Comparison of ENCODE assay signal across 8 cellular contexts in genomic region chr1:151254217-151255213, GRCh38. TPM values are rescaled to one million over a fixed set of nuclear protein-coding genes. Genes with fewer than 3 reads are reported as not detected.
DNase-seq lines count a peak whose midpoint lies in the region; ATAC-seq, FAIRE-seq and TF ChIP-seq lines count a peak whose summit lies in the region.

Gene PSMD4, plus strand, starts transcription at chr1:151254734. Its CDS starts 49 bp downstream, at chr1:151254783.

- H3K9ac ChIP-seq in OCI-LY3 (ENCODE audit: low read length) (peak within 1 kb of the TSS; percentile 80), endothelial cell of umbilical vein (replicated peaks; ENCODE audit: extremely low read depth, insufficient read depth, low read length) (peak within 1 kb of the TSS; percentile 95)

- H3K4me3 ChIP-seq in OCI-LY3 (ENCODE audit: low read length): peak within 1 kb of the TSS; percentile 90
- H3K4me3 ChIP-seq in endothelial cell of umbilical vein (replicated peaks in 1 of 3; ENCODE audit: insufficient read depth in 1 of 3, low read depth in 1 of 3, low read length in 3 of 3): peak within 1 kb of the TSS; percentile 82 to 96 (median 87)

- POLR2A ChIA-PET in endothelial cell of umbilical vein (lab: Charles Lee): interaction anchor here (0.7 to 1.3 kb wide), 3 partner anchors 146 to 159 kb away, joined by 3 to 6 read pairs (median 5); no protein-coding TSS in a partner anchor

- H3K27ac Mint-ChIP-seq in Calu3 (ENCODE audit: unreplicated experiment): peak within 1 kb of the TSS; percentile 100

- peak within 1 kb of the TSS; percentile 85 for H2AFZ ChIP-seq in OCI-LY3 (ENCODE audit: low read depth, low read length)
- H2AFZ ChIP-seq in endothelial cell of umbilical vein (ENCODE audit: low read depth, low read length): peak within 1 kb of the TSS; percentile 81

- peaks cover 10% of the 10 kb centered on the region for H3K36me3 ChIP-seq in OCI-LY3 (replicated peaks; ENCODE audit: low read depth, low read length)
- peaks cover 0 to 2% of the 10 kb centered on the region in 2 experiments for H3K36me3 ChIP-seq in endothelial cell of umbilical vein (ENCODE audit: control insufficient read depth in 2 of 2, extremely low read depth in 1 of 2, insufficient read depth in 2 of 2, low read length in 2 of 2)

- H3K27me3 Mint-ChIP-seq in Calu3 (ENCODE audit: unreplicated experiment): no peaks in the 10 kb centered on the region

- H3K4me2 ChIP-seq in OCI-LY3 (ENCODE audit: low read length) (peak within 1 kb of the TSS; percentile 78), endothelial cell of umbilical vein (ENCODE audit: insufficient read depth, low read length) (peak within 1 kb of the TSS; percentile 99)

- H3K27me3 ChIP-seq in OCI-LY3 (ENCODE audit: low read depth, low read length): no peaks in the 10 kb centered on the region
- H3K27me3 ChIP-seq in endothelial cell of umbilical vein (ENCODE audit: control insufficient read depth in 2 of 2, insufficient read depth in 2 of 2, low read length in 2 of 2): no peaks in the 10 kb centered on the region

- H3K9me3 ChIP-seq in OCI-LY3 (ENCODE audit: insufficient read depth, low read length): no peaks in the 10 kb centered on the region
- no peaks in the 10 kb centered on the region for H3K9me3 ChIP-seq in endothelial cell of umbilical vein (replicated peaks; ENCODE audit: control insufficient read depth, insufficient read depth, low read length)

- intact Hi-C loops in Calu3 (cut with micrococcal nuclease; ENCODE audit: unreplicated experiment) (loop anchor here (5.0 kb wide), 1 partner anchor 157 kb away; no protein-coding TSS in a partner anchor), endothelial cell of umbilical vein (cut with micrococcal nuclease) (loop anchor here (1.0 kb wide), 1 partner anchor 27 kb away; no protein-coding TSS in a partner anchor)

- DNase-seq in Calu3 (peak; percentile 97), HuH-7 (ENCODE audit: low spot score) (peak; percentile 93), endothelial cell of umbilical vein (ENCODE audit: low read depth, low spot score) (peak; percentile 98), midbrain (lab: John Stamatoyannopoulos, UW) (peak; percentile 97)
- DNase-seq in activated CD8-positive, alpha-beta memory T cell treated with anti-CD3 and anti-CD28 coated beads, Interleukin-2, amount 50 U/mL, for 48 hours: peak; percentile 93
- peak; percentile 85 for DNase-seq in stimulated activated CD8-positive, alpha-beta memory T cell treated with anti-CD3 and anti-CD28 coated beads, Interleukin-2, amount 100 ng/mL, for 1 hour (ENCODE audit: low read depth in 2 of 2)

- H3K4me1 Mint-ChIP-seq in Calu3 (ENCODE audit: low read depth, unreplicated experiment): peaks cover 8% of the 10 kb centered on the region

- peak; percentile 96 for TF ChIP-seq POLR2A in endothelial cell of umbilical vein (IDR thresholded peaks at IDR 0.05; ENCODE audit: low read depth, low read length)

- peak within 1 kb of the TSS; percentile 93 for H3K4me3 Mint-ChIP-seq in Calu3 (ENCODE audit: low read depth, unreplicated experiment)

- H3K4me1 ChIP-seq in OCI-LY3 (ENCODE audit: low read length): peaks cover 5% of the 10 kb centered on the region
- H3K4me1 ChIP-seq in endothelial cell of umbilical vein (ENCODE audit: control insufficient read depth, extremely low read depth, insufficient read depth, low read length): peaks cover 7% of the 10 kb centered on the region

- CTCF ChIA-PET in Calu3 (lab: Charles Lee) (interaction anchor here (0.6 to 1.4 kb wide), 9 partner anchors 23 to 209 kb away, joined by 3 to 8 read pairs (median 4); no protein-coding TSS in a partner anchor), endothelial cell of umbilical vein (lab: Charles Lee) (interaction anchor here (0.7 to 1.7 kb wide), 4 partner anchors 19 to 155 kb away, joined by 3 to 6 read pairs (median 5); partner anchors contain the start of genes VPS72 and ZNF687)

- H4K20me1 ChIP-seq in OCI-LY3 (ENCODE audit: insufficient read depth, low read length) (no peaks in the 10 kb centered on the region), endothelial cell of umbilical vein (replicated peaks; ENCODE audit: control insufficient read depth, extremely low read depth, insufficient read depth, low read length) (no peaks in the 10 kb centered on the region)

- H3K36me3 Mint-ChIP-seq in Calu3 (ENCODE audit: insufficient read depth, unreplicated experiment): peaks cover 58% of the 10 kb centered on the region

- dilution Hi-C loops in endothelial cell of umbilical vein (cut with MboI; ENCODE audit: extremely low pct_ligation_motif_present, low sequenced_read_pairs): no loop called here

- ATAC-seq in GM21447 (IDR thresholded peaks at IDR 0.05; ENCODE audit: unreplicated experiment): peak; percentile 91

- H3K79me2 ChIP-seq in OCI-LY3 (ENCODE audit: low read length): peaks cover 52% of the 10 kb centered on the region
- peaks cover 44% of the 10 kb centered on the region for H3K79me2 ChIP-seq in endothelial cell of umbilical vein (ENCODE audit: control insufficient read depth, insufficient read depth, low read length)

- peak within 1 kb of the TSS; percentile 43 for H3K27ac ChIP-seq in OCI-LY3 (ENCODE audit: low read length)
- H3K27ac ChIP-seq in endothelial cell of umbilical vein (ENCODE audit: insufficient read depth, low read depth, low read length): peak within 1 kb of the TSS; percentile 80

- no peaks in the 10 kb centered on the region for H3K9me1 ChIP-seq in endothelial cell of umbilical vein (replicated peaks; ENCODE audit: control insufficient read depth, extremely low read depth, insufficient read depth, low read length)

- no peaks in the 10 kb centered on the region for H3K9me3 Mint-ChIP-seq in Calu3 (ENCODE audit: low read depth, unreplicated experiment)

- TF ChIP-seq CTCF in Calu3 (IDR thresholded peaks at IDR 0.05; ENCODE audit: unreplicated experiment) (no peak), OCI-LY3 (IDR thresholded peaks at IDR 0.05; ENCODE audit: low read depth, low read length) (no peak), endothelial cell of umbilical vein (IDR thresholded peaks at IDR 0.05; ENCODE audit: extremely low read depth in 1 of 2, insufficient read depth in 1 of 2, low read depth in 1 of 2, low read length in 2 of 2) (no peak)

- BruUV-seq in Calu3 (replicated peaks; lab: Mats Ljungman, UMichigan) (no TSS peak), endothelial cell of umbilical vein (replicated peaks; lab: Mats Ljungman, UMichigan) (TSS peak; percentile 88)

- FAIRE-seq in endothelial cell of umbilical vein (lab: Jason Lieb, UNC): peak; percentile 93

TF ChIP-seq in endothelial cell of umbilical vein, 7 proteins besides CTCF, POLR2A, EP300 and RAD21:
- TF ChIP-seq GATA2 (IDR thresholded peaks at IDR 0.05; ENCODE audit: insufficient read depth, insufficient read length, low read depth, low read length) (no peak), JUN (IDR thresholded peaks at IDR 0.05; ENCODE audit: borderline replicate concordance, insufficient read depth, insufficient read length, low read depth) (no peak), MAX (IDR thresholded peaks at IDR 0.05; ENCODE audit: insufficient read depth, insufficient read length) (peak; percentile 77), EZH2 (IDR thresholded peaks at IDR 0.05; ENCODE audit: borderline replicate concordance, low read depth, low read length, severe bottlenecking) (no peak), FOS (IDR thresholded peaks at IDR 0.05; ENCODE audit: borderline replicate concordance, insufficient read depth, low read length) (no peak), POLR2AphosphoS5 (IDR thresholded peaks at IDR 0.05; ENCODE audit: insufficient read depth, low read depth, low read length) (peak; percentile 96), MYC (IDR thresholded peaks at IDR 0.05; ENCODE audit: low read depth, low read length) (peak; percentile 26)

RNA-seq across cellular contexts. Expression of gene PSMD4, which starts in this region (rescaled TPM):
- total RNA-seq in Calu3 (2022) (302 and 325 TPM in 2 replicates), endothelial cell of umbilical vein (181 and 184 TPM in 2 replicates)
- 251 and 266 TPM in 2 replicates for polyA plus RNA-seq in endothelial cell of umbilical vein
- 289 and 336 TPM in 2 replicates for polyA plus RNA-seq in endothelial cell of umbilical vein (2011; cell fraction: cytosol; rRNA removed)
- polyA plus RNA-seq in endothelial cell of umbilical vein (2011; cell fraction: nucleus; rRNA removed): 182 and 188 TPM in 2 replicates
- polyA plus RNA-seq in endothelial cell of umbilical vein (2012): 176 and 257 TPM in 2 replicates
- 206 and 240 TPM in 2 replicates for polyA minus RNA-seq in endothelial cell of umbilical vein
- polyA minus RNA-seq in endothelial cell of umbilical vein (2011; cell fraction: cytosol; rRNA and poly(A)+ RNA removed): 118 TPM
- polyA minus RNA-seq in endothelial cell of umbilical vein (2011; cell fraction: nucleus; rRNA and poly(A)+ RNA removed): 45.8 and 53.8 TPM in 2 replicates

Comparison
In these comparisons a context has a peak if more than half of its experiments do, and no peak if none do; other contexts are left out.
1. Peak in every context shown above with its lines: DNase-seq, ATAC-seq, H3K4me3 ChIP-seq and H3K27ac ChIP-seq.